16 cellular contexts compared by ENCODE assay signal in the genomic region with DNA sequence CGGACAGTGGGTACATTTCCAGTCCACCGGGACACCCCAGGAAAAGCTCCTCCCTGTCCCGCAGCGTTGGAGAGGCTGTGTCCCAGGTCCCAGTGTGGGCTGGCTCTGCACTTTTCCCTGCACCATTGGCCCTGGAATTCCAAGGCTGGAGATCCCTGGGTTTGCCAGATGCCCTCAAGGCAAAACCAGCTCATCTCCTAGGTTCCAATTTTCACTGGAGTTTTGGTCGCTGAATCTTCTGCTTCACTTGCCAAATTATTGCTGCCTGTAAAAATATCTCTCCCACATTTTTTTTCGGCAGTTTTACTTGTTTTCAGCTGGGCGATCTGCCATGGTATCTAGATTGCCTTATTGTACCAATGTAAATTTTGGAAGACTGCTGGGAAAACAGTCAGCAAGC.
"Had no signal": no experiment of that assay in that cellular context is flagged by ENCODE, and none has a peak within 500 bp of the region (broad histone marks: within the 10 kb centered on the region; RNA-seq: fewer than 3 reads in every experiment).

No MANE protein-coding gene starts in this region.

- H3K9me3 Mint-ChIP-seq: activated naive CD4-positive, alpha-beta T cell treated with anti-CD3 and anti-CD28 coated beads for 36 hours; activated naive CD8-positive, alpha-beta T cell treated with anti-CD3 and anti-CD28 coated beads, Interleukin-2, amount 50 U/mL, for 24 hours; activated T-helper 2 cell treated with anti-CD3 and anti-CD28 coated beads, Interferon-gamma antibody, Interleukin-2, Interleukin-4, amounts not matched to agents 10 μg/mL and 5 μg/mL and 100 μg/mL, durations not matched to agents 14 hours and 24 hours and 36 hours; stimulated activated memory B cell treated with anti-CD40 and anti-IgM and Interleukin-4, amounts not matched to agents 10 μg/mL and 1 μg/mL and 100 μg/mL, for 72 hours had no signal

- H3K9me3 ChIP-seq: neutrophil had no signal

- H3K4me3 Mint-ChIP-seq: activated naive CD4-positive, alpha-beta T cell treated with anti-CD3 and anti-CD28 coated beads for 36 hours; activated naive CD8-positive, alpha-beta T cell treated with anti-CD3 and anti-CD28 coated beads, Interleukin-2, amount 50 U/mL, for 24 hours; naive thymus-derived CD8-positive, alpha-beta T cell; stimulated activated memory B cell treated with anti-CD40 and anti-IgM and Interleukin-4, amounts not matched to agents 10 μg/mL and 1 μg/mL and 100 μg/mL, for 72 hours had no signal

- H3K27ac ChIP-seq: hepatocyte, left ventricle myocardium inferior, neutrophil, right atrium auricular region, tibial nerve had no signal

- ATAC-seq: activated CD4-positive, CD25-positive, alpha-beta regulatory T cell treated with anti-CD3 and anti-CD28 coated beads, Interleukin-2, amount 50 U/mL, for 24 hours; activated naive CD8-positive, alpha-beta T cell treated with anti-CD3 and anti-CD28 coated beads, Interleukin-2, amount 50 U/mL, for 24 hours; naive thymus-derived CD8-positive, alpha-beta T cell; stimulated activated memory B cell treated with anti-CD40 and anti-IgM and Interleukin-4, amounts not matched to agents 10 μg/mL and 1 μg/mL and 100 μg/mL, for 72 hours had no signal

- DNase-seq: activated CD4-positive, alpha-beta T cell treated with anti-CD3 and anti-CD28 coated beads, Interleukin-2, amount 50 U/mL, for 1 hour; activated naive CD4-positive, alpha-beta T cell treated with anti-CD3 and anti-CD28 coated beads for 36 hours; activated naive CD8-positive, alpha-beta T cell treated with anti-CD3 and anti-CD28 coated beads, Interleukin-2, amount 50 U/mL, for 24 hours; aorta; left ventricle myocardium inferior; naive thymus-derived CD8-positive, alpha-beta T cell; stimulated activated CD4-positive, alpha-beta T cell treated with anti-CD3 and anti-CD28 coated beads, Interleukin-2, amount 100 ng/mL, for 48 hours; T-helper 9 cell had no signal

- H3K4me1 Mint-ChIP-seq: activated naive CD8-positive, alpha-beta T cell treated with anti-CD3 and anti-CD28 coated beads, Interleukin-2, amount 50 U/mL, for 24 hours; naive thymus-derived CD8-positive, alpha-beta T cell; stimulated activated memory B cell treated with anti-CD40 and anti-IgM and Interleukin-4, amounts not matched to agents 10 μg/mL and 1 μg/mL and 100 μg/mL, for 72 hours had no signal

- H3K4me3 ChIP-seq: hepatocyte, left ventricle myocardium inferior, right atrium auricular region, tibial nerve had no signal

- H3K27ac Mint-ChIP-seq: activated naive CD4-positive, alpha-beta T cell treated with anti-CD3 and anti-CD28 coated beads for 36 hours; activated naive CD8-positive, alpha-beta T cell treated with anti-CD3 and anti-CD28 coated beads, Interleukin-2, amount 50 U/mL, for 24 hours; activated T-helper 2 cell treated with anti-CD3 and anti-CD28 coated beads, Interferon-gamma antibody, Interleukin-2, Interleukin-4, amounts not matched to agents 10 μg/mL and 5 μg/mL and 100 μg/mL, durations not matched to agents 14 hours and 24 hours and 36 hours; progenitor cell of endocrine pancreas; stimulated activated memory B cell treated with anti-CD40 and anti-IgM and Interleukin-4, amounts not matched to agents 10 μg/mL and 1 μg/mL and 100 μg/mL, for 72 hours had no signal

- H3K27me3 ChIP-seq: hepatocyte, neutrophil, right atrium auricular region, tibial nerve had no signal

- H3K36me3 ChIP-seq: left ventricle myocardium inferior, neutrophil, right atrium auricular region, tibial nerve had no signal

- H3K36me3 Mint-ChIP-seq: naive thymus-derived CD8-positive, alpha-beta T cell; stimulated activated memory B cell treated with anti-CD40 and anti-IgM and Interleukin-4, amounts not matched to agents 10 μg/mL and 1 μg/mL and 100 μg/mL, for 72 hours had no signal

- H3K4me1 ChIP-seq: left ventricle myocardium inferior, right atrium auricular region, tibial nerve had no signal
